ENCODE assay signal across 8 cellular contexts in genomic region chr14:74491952-74492351, GRCh38. TPM values are rescaled to one million over a fixed set of nuclear protein-coding genes. Genes with fewer than 3 reads are reported as not detected.
DNase-seq lines count a peak whose midpoint lies in the region; ATAC-seq, FAIRE-seq and TF ChIP-seq lines count a peak whose summit lies in the region.

No MANE protein-coding gene starts in this region.

- H3K36me3 Mint-ChIP-seq in neural progenitor cell, result peaks cover 5% of the 10 kb centered on the region

- H3K27me3 ChIP-seq in neural progenitor cell, result no peaks in the 10 kb centered on the region

- no peaks in the 10 kb centered on the region for H3K9me3 ChIP-seq in neural progenitor cell (ENCODE audit: low read depth)

- ATAC-seq in HG03108 (IDR thresholded peaks at IDR 0.05; ENCODE audit: unreplicated experiment), result no peak

- H3K9ac ChIP-seq in neural progenitor cell, result peak overlapping the region; percentile 74

- FAIRE-seq in endometrium (lab: Jason Lieb, UNC), result peak; percentile 57

- peaks cover 9% of the 10 kb centered on the region for H3K4me1 ChIP-seq in neural progenitor cell

- no peak overlapping the region for H3K27ac Mint-ChIP-seq in neural progenitor cell

- peak; percentile 38 for DNase-seq in GM12864 (ENCODE audit: low read depth)
- DNase-seq in NCI-H226, result peak; percentile 29
- DNase-seq in neural progenitor cell (ENCODE audit: low spot score), result peak; percentile 50
- no peak for DNase-seq in dedifferentiated amniotic fluid mesenchymal stem cell (ENCODE audit: extremely low spot score)
- DNase-seq in NCI-H1105 treated with DMSO at 0.1 percent for 48 hours (lab: John Stamatoyannopoulos, UW), result no peak
- DNase-seq in activated CD8-positive, alpha-beta memory T cell treated with anti-CD3 and anti-CD28 coated beads, Interleukin-2, amount 50 U/mL, for 48 hours, result no peak

- H3K27me3 Mint-ChIP-seq in neural progenitor cell (ENCODE audit: insufficient read depth, low read depth), result no peaks in the 10 kb centered on the region

- no peak overlapping the region for H3K27ac ChIP-seq in neural progenitor cell

- H3K4me1 Mint-ChIP-seq in neural progenitor cell, result peaks cover 12% of the 10 kb centered on the region

- H3K4me3 Mint-ChIP-seq in neural progenitor cell, result no peak overlapping the region

- no peak overlapping the region for H2AFZ ChIP-seq in neural progenitor cell (replicated peaks)

- H3K79me2 ChIP-seq in neural progenitor cell (ENCODE audit: low read depth), result peaks cover 78% of the 10 kb centered on the region

- H3K9me3 Mint-ChIP-seq in neural progenitor cell, result no peaks in the 10 kb centered on the region

- H3F3A ChIP-seq in neural progenitor cell (ENCODE audit: low read depth), result peaks cover 14% of the 10 kb centered on the region

- peaks cover 22% of the 10 kb centered on the region for H4K20me1 ChIP-seq in neural progenitor cell (ENCODE audit: low read depth)

- peak; percentile 56 for TF ChIP-seq CTCF in GM12864 (IDR thresholded peaks at IDR 0.05; ENCODE audit: low read depth, low read length, missing control alignments)
- peak; percentile 45 for TF ChIP-seq CTCF in neural progenitor cell (IDR thresholded peaks at IDR 0.05)

- H3K36me3 ChIP-seq in neural progenitor cell, result peaks cover 14% of the 10 kb centered on the region

- H3K4me2 ChIP-seq in neural progenitor cell, result peak overlapping the region; percentile 87

- peak overlapping the region; percentile 63 for H3K4me3 ChIP-seq in GM12864 (ENCODE audit: low read depth, low read length)
- peak overlapping the region; percentile 81 for H3K4me3 ChIP-seq in neural progenitor cell

RNA-seq across cellular contexts. Expression of gene NPC2, which starts 1.2 kb away (rescaled TPM):
- total RNA-seq in neural progenitor cell (ENCODE audit: low replicate concordance), result 371 and 405 TPM in 2 replicates

RNA-seq across cellular contexts. Expression of gene ISCA2, which starts 1.6 kb away (rescaled TPM):
- total RNA-seq in neural progenitor cell (ENCODE audit: low replicate concordance), result 45.5 and 47.0 TPM in 2 replicates

Comparison
In these comparisons a context has a peak if more than half of its experiments do, and no peak if none do; other contexts are left out.
1. DNase-seq: peak in GM12864 (single experiment), NCI-H226 (single experiment) and neural progenitor cell (single experiment); none in dedifferentiated amniotic fluid mesenchymal stem cell (single experiment), NCI-H1105 treated with DMSO at 0.1 percent for 48 hours (single experiment) and activated CD8-positive, alpha-beta memory T cell treated with anti-CD3 and anti-CD28 coated beads, Interleukin-2, amount 50 U/mL, for 48 hours (single experiment).